Comparison of ENCODE assay signal across 18 cellular contexts in the genomic region with DNA sequence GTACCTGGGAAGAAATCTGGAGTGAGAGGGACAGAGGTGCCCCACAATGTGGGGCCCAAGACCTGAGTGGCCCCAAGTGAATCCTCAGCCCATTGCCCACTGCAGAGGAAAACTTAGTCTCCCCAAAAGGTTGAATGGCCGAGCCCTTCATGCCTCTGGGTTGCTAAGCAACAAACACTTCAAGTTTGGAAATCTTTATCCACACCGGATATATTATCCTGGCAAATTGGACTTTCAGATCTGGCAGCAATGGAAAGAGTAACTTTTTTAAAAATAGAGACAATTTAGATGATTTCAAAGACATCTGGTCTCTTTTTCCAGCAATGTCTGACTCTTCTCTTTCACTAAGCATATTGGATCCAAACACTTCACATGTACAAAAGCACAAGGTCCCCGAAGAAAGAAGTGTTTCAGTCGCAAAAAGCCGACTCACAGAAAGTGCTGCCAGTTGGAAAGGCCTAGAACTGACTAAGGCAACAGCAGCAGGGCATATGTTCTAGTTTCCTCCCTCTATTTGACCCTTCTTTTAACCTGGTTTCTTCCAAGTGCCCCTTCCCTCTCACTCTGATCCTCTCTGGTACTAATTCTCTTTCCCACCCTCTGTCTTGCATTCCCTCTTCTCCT.
DNase-seq lines count a peak whose midpoint lies in the region; ATAC-seq, FAIRE-seq and TF ChIP-seq lines count a peak whose summit lies in the region.
"Had no signal": no experiment of that assay in that cellular context is flagged by ENCODE, and none has a peak within 500 bp of the region (broad histone marks: within the 10 kb centered on the region; RNA-seq: fewer than 3 reads in every experiment).

No MANE protein-coding gene starts in this region.

- H2AK5ac ChIP-seq in mesenchymal stem cell (ENCODE audit: low read length, severe bottlenecking) = no peak overlapping the region

- in situ Hi-C loops in K562 (cut with MboI) = no loop called here

- no peak overlapping the region for H3K23ac ChIP-seq in mesenchymal stem cell (ENCODE audit: low read length in 2 of 2)

- H2AFZ ChIP-seq in K562 (ENCODE audit: low read depth, low read length) (no peak overlapping the region), mesenchymal stem cell (ENCODE audit: low read depth, low read length) (no peak overlapping the region)

- H3K79me2 ChIP-seq in K562 (ENCODE audit: control insufficient read depth, insufficient read depth, low read length) = no peaks in the 10 kb centered on the region

- no peak overlapping the region for H3K14ac ChIP-seq in mesenchymal stem cell (ENCODE audit: low read length in 2 of 2)

- 4% methylated on average over 5 of the region's 5 CpGs for WGBS in K562 (ENCODE audit: insufficient coverage, low coverage, missing lambda C conversion rate)
- WGBS in mesenchymal stem cell = 83% methylated on average over 5 of the region's 5 CpGs
- 65 to 82% (median 73%) methylated on average over 5 of the region's 5 CpGs for WGBS in spleen, 5 donors

- no peak overlapping the region for H4K91ac ChIP-seq in mesenchymal stem cell (ENCODE audit: low read length)

- peaks cover 0 to 5% of the 10 kb centered on the region in 2 experiments; a peak in 4 of 5 replicates for H3K27me3 ChIP-seq in K562 (ENCODE audit: control insufficient read depth in 2 of 2, insufficient read depth in 2 of 2, low read length in 2 of 2)
- peaks cover 4 to 23% of the 10 kb centered on the region in 2 experiments for H3K27me3 ChIP-seq in mesenchymal stem cell (ENCODE audit: control insufficient read depth in 1 of 2, insufficient read depth in 1 of 2, low read length in 2 of 2)
- no peaks in the 10 kb centered on the region for H3K27me3 ChIP-seq in spleen (replicated peaks in 1 of 7)
- H3K27me3 ChIP-seq: body of pancreas, MG63 had no signal

- intact Hi-C loops in K562 (cut with micrococcal nuclease) = loop anchor here (10.0 kb wide), 1 partner anchor 764 kb away; no protein-coding TSS in a partner anchor
- intact Hi-C loops in spleen (cut with DNase I; ENCODE audit: low total_unique reads) = no loop called here

- H3K9ac ChIP-seq in K562 (ENCODE audit: insufficient read depth in 1 of 2, low read depth in 2 of 2, low read length in 2 of 2) (no peak overlapping the region), mesenchymal stem cell (ENCODE audit: low read length) (peak overlapping the region; percentile 42)

- no TSS peak for BruUV-seq in K562 (replicated peaks; lab: Mats Ljungman, UMichigan)

- H3K79me1 ChIP-seq in mesenchymal stem cell (replicated peaks; ENCODE audit: low read length, poor library complexity, severe bottlenecking) = no peaks in the 10 kb centered on the region

- CTCF ChIA-PET in K562 (lab: Yijun Ruan, JAX; ENCODE audit: low intra/inter-chr PET ratio) = no interaction called here
- CTCF ChIA-PET in GM10248 (lab: Yijun Ruan, JAX) = interaction anchor here (1.3 to 1.4 kb wide), 2 partner anchors 9 to 762 kb away, joined by 3 to 9 read pairs; no protein-coding TSS in a partner anchor

- no peak for TF ChIP-seq POLR2A in K562 (conservative IDR thresholded peaks at IDR 0.05)
- TF ChIP-seq POLR2A in spleen (IDR thresholded peaks at IDR 0.05) = no peak

- H3K4me3 ChIP-seq in K562 = no peak overlapping the region
- H3K4me3 ChIP-seq in fibroblast of the aortic adventitia (ENCODE audit: low read depth, low read length) = no peak overlapping the region
- no peak overlapping the region for H3K4me3 ChIP-seq in mesenchymal stem cell (ENCODE audit: insufficient read depth in 1 of 2, low read depth in 1 of 2, low read length in 2 of 2)
- no peak overlapping the region for H3K4me3 ChIP-seq in spleen
- H3K4me3 ChIP-seq: body of pancreas, MG63 had no signal

- DNase-seq in K562 (ENCODE audit: extremely low read depth in 1 of 4, low spot score in 3 of 4) (no peak), fibroblast of the aortic adventitia (ENCODE audit: low read depth) (peak; percentile 14), mesenchymal stem cell (no peak), spleen (no peak), GM10248 (ENCODE audit: extremely low spot score) (no peak), NCI-H526 treated with DMSO at 0.1 percent for 48 hours (lab: John Stamatoyannopoulos, UW) (no peak), RPMI8226 (no peak)
- DNase-seq in stimulated activated CD4-positive, alpha-beta T cell treated with anti-CD3 and anti-CD28 coated beads, Interleukin-1b, Interleukin-23, amount 100 ng/mL, for 48 hours = no peak
- DNase-seq: activated CD4-positive, CD25-positive, alpha-beta regulatory T cell; activated CD8-positive, alpha-beta T cell treated with anti-CD3 and anti-CD28 coated beads for 36 hours; activated T-cell treated with anti-CD3 and anti-CD28 coated beads, Interleukin-2, amount 50 U/mL, for 24 hours; body of pancreas; EL; H9; MG63; NCI-H1930 had no signal

- no peak overlapping the region for H3K27ac ChIP-seq in K562 (ENCODE audit: extremely low read depth, low read depth, low read length)
- H3K27ac ChIP-seq in mesenchymal stem cell (ENCODE audit: low read length, poor library complexity, severe bottlenecking) = no peak overlapping the region
- H3K27ac ChIP-seq in spleen = peak overlapping the region; percentile 22 to 75 (median 46)
- H3K27ac ChIP-seq: body of pancreas had no signal

- no peaks in the 10 kb centered on the region for H4K20me1 ChIP-seq in K562 (replicated peaks; ENCODE audit: control insufficient read depth, insufficient read depth, low read length)

- no peak for TF ChIP-seq RAD21 in K562 (CRISPR knock-in tag; conservative IDR thresholded peaks at IDR 0.05 in 1 of 2, IDR thresholded peaks at IDR 0.05 in 1 of 2)

- no peak for ATAC-seq in K562
- ATAC-seq: activated CD8-positive, alpha-beta T cell treated with anti-CD3 and anti-CD28 coated beads for 36 hours; body of pancreas; esophagus mucosa had no signal

- H2BK5ac ChIP-seq in mesenchymal stem cell (ENCODE audit: low read depth, low read length, poor library complexity, severe bottlenecking) = no peak overlapping the region

- no peaks in the 10 kb centered on the region for H3K9me1 ChIP-seq in K562 (ENCODE audit: control insufficient read depth, insufficient read depth, low read length)

- no peak for TF ChIP-seq CTCF in K562 (IDR thresholded peaks at IDR 0.05 in 2 of 3, conservative IDR thresholded peaks at IDR 0.05 in 1 of 3; ENCODE audit: insufficient read depth in 2 of 3, low read depth in 1 of 3, low read length in 3 of 3)
- no peak for TF ChIP-seq CTCF in fibroblast of the aortic adventitia (IDR thresholded peaks at IDR 0.05; ENCODE audit: insufficient read depth, low read length)
- no peak for TF ChIP-seq CTCF in spleen (IDR thresholded peaks at IDR 0.05 in 8 of 11, conservative IDR thresholded peaks at IDR 0.05 in 3 of 11)
- TF ChIP-seq CTCF in GM10248 (IDR thresholded peaks at IDR 0.05; ENCODE audit: control extremely low read depth, extremely low read depth, low read depth, missing control alignments) = no peak

- no peak for FAIRE-seq in K562 (lab: Jason Lieb, UNC)
- FAIRE-seq: GM19239 had no signal

- no peak overlapping the region for H3K4ac ChIP-seq in mesenchymal stem cell (ENCODE audit: low read depth in 1 of 2, low read length in 2 of 2)

- POLR2A ChIA-PET in K562 (lab: Yijun Ruan, JAX) = no interaction called here
- POLR2A ChIA-PET in GM10248 (lab: Yijun Ruan, JAX) = no interaction called here

- H3K4me1 ChIP-seq in K562 (replicated peaks in 1 of 2; ENCODE audit: control insufficient read depth in 2 of 2, insufficient read depth in 2 of 2, low read length in 2 of 2) (no peaks in the 10 kb centered on the region), mesenchymal stem cell (ENCODE audit: control insufficient read depth, insufficient read depth, low read depth, low read length) (no peaks in the 10 kb centered on the region), spleen (no peaks in the 10 kb centered on the region)
- H3K4me1 ChIP-seq: body of pancreas had no signal

- TF ChIP-seq EP300 in K562 (IDR thresholded peaks at IDR 0.05; ENCODE audit: low read length) = no peak

- H2BK12ac ChIP-seq in mesenchymal stem cell (ENCODE audit: low read length in 2 of 2) = no peak overlapping the region

- H2BK15ac ChIP-seq in mesenchymal stem cell (ENCODE audit: low read depth, poor library complexity, severe bottlenecking) = peak overlapping the region; percentile 69

- H3K18ac ChIP-seq in mesenchymal stem cell (ENCODE audit: low read depth in 1 of 2, low read length in 2 of 2) = peak overlapping the region in 1 of 2 experiments; percentile 33

- H3K4me2 ChIP-seq in K562 (ENCODE audit: insufficient read depth, low read length) (no peak overlapping the region), mesenchymal stem cell (ENCODE audit: low read length, poor library complexity, severe bottlenecking) (no peak overlapping the region)

- H2BK120ac ChIP-seq in mesenchymal stem cell (ENCODE audit: low read depth, low read length) = peak overlapping the region; percentile 73

- H3K36me3 ChIP-seq in K562 (ENCODE audit: control insufficient read depth, insufficient read depth, low read length) (no peaks in the 10 kb centered on the region), mesenchymal stem cell (ENCODE audit: control insufficient read depth in 1 of 2, insufficient read depth in 2 of 2, low read depth in 1 of 2, low read length in 2 of 2) (no peaks in the 10 kb centered on the region), spleen (no peaks in the 10 kb centered on the region)
- H3K36me3 ChIP-seq: MG63 had no signal

- H4K8ac ChIP-seq in mesenchymal stem cell (ENCODE audit: low read length) = no peak overlapping the region

- H3K9me3 ChIP-seq in K562 (replicated peaks; ENCODE audit: control insufficient read depth, insufficient read depth, low read depth, low read length) = no peaks in the 10 kb centered on the region
- H3K9me3 ChIP-seq in mesenchymal stem cell (ENCODE audit: control insufficient read depth, low read length) = no peaks in the 10 kb centered on the region
- H3K9me3 ChIP-seq in spleen = no peaks in the 10 kb centered on the region
- H3K9me3 ChIP-seq: body of pancreas, MG63 had no signal

TF ChIP-seq in K562, 482 proteins besides CTCF, POLR2A, EP300 and RAD21:
- TF ChIP-seq ZKSCAN1 (IDR thresholded peaks at IDR 0.05; ENCODE audit: low read depth, low read length) (no peak), RFX1 (IDR thresholded peaks at IDR 0.05) (peak; percentile 60)

Comparison
In these comparisons a context has a peak if more than half of its experiments do, and no peak if none do; other contexts are left out.
1. H3K27ac ChIP-seq: peak in spleen (8 of 8); none in K562 (single experiment) and mesenchymal stem cell (single experiment).